In genomic region chr15:68362537-68363126, GRCh38 we compare ENCODE assay signal across 1 cellular context.
TF ChIP-seq lines count a peak whose summit lies in the region.

No MANE protein-coding gene starts in this region.

TF ChIP-seq in HEK293, 187 proteins besides CTCF, POLR2A, EP300 and RAD21 (continued from another document):
- TF ChIP-seq TSHZ1 (tag by site-specific recombination; IDR thresholded peaks at IDR 0.05; ENCODE audit: borderline replicate concordance) (no peak), BCL11A (tag by site-specific recombination; IDR thresholded peaks at IDR 0.05; ENCODE audit: low read depth) (no peak), TCF7L2 (IDR thresholded peaks at IDR 0.05; ENCODE audit: borderline replicate concordance, low read depth, low read length) (no peak), ZNF785 (tag by site-specific recombination; IDR thresholded peaks at IDR 0.05) (peak; percentile 19; the same call in 1 of the 2 replicates), ZNF792 (tag by site-specific recombination; IDR thresholded peaks at IDR 0.05) (no peak), ZBTB17 (tag by site-specific recombination; IDR thresholded peaks at IDR 0.05) (peak; percentile 99), SALL2 (tag by site-specific recombination; IDR thresholded peaks at IDR 0.05; ENCODE audit: borderline replicate concordance) (0 out of 2 replicates have a peak, but pooled peaks have one; percentile 49), ZBTB44 (tag by site-specific recombination; IDR thresholded peaks at IDR 0.05) (no peak), IKZF3 (tag by site-specific recombination; IDR thresholded peaks at IDR 0.05) (no peak), ZNF747 (tag by site-specific recombination; IDR thresholded peaks at IDR 0.05) (0 out of 2 replicates have a peak, but pooled peaks have one; percentile 45), AEBP2 (tag by site-specific recombination; IDR thresholded peaks at IDR 0.05; ENCODE audit: borderline replicate concordance) (no peak), ZNF473 (tag by site-specific recombination; IDR thresholded peaks at IDR 0.05) (peak; percentile 28; the same call in 1 of the 2 replicates), ZNF585B (tag by site-specific recombination; IDR thresholded peaks at IDR 0.05) (no peak), ZNF521 (tag by site-specific recombination; IDR thresholded peaks at IDR 0.05) (peak; percentile 79; the same call in 1 of the 2 replicates), ZNF169 (tag by site-specific recombination; IDR thresholded peaks at IDR 0.05) (no peak), ZBTB48 (tag by site-specific recombination; IDR thresholded peaks at IDR 0.05) (peak; percentile 24; the same call in 1 of the 2 replicates), ZNF580 (tag by site-specific recombination; IDR thresholded peaks at IDR 0.05) (no peak), ZNF223 (tag by site-specific recombination; IDR thresholded peaks at IDR 0.05) (no peak)
